In the genomic region with DNA sequence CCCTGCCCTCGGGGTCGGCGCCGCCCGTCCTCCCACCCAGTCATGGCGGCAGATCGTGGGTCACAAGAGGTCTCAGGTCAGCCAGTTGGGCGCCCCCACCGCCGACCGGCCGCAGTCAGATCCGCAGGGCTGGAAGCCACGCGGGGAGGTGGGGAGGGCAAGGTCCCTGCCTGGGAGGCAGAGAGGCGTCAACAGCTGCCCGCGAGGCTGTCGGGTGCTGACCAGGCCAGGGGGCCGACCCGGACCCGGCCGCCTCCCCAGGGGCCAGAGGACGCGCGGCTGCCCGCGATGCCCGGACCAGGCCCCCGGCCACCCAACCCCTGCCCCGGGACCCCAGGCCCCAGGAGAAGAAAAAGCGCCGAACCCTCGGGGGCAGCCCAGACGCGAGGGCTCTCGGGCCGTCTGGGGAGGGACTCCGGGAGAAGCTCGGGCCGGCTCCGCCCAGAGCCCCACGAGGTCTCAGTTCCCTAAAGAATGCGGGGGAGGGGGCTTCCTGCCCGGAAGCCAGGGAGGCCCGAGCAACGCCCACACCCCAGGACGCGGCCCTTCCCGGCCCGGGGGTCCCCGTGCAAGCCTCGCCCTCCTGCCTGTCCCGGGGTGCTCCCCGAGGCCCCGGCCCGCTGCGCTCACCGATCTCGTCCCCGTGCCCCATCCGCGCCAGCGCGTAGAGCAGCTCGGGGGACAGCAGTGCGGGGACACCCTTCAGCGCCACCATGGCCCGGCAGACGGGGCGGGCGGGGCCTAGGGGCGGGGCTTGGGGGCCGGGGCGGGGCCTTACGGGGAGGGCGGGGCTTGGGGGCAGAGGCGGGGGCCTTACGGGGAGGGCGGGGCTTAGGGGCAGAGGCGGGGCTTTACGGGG, we compare ENCODE assay signal across 8 cellular contexts. TPM values are rescaled to one million over a fixed set of nuclear protein-coding genes. Genes with fewer than 3 reads are reported as not detected.
DNase-seq lines count a peak whose midpoint lies in the region; ATAC-seq and TF ChIP-seq lines count a peak whose summit lies in the region.

A gene with protein sequence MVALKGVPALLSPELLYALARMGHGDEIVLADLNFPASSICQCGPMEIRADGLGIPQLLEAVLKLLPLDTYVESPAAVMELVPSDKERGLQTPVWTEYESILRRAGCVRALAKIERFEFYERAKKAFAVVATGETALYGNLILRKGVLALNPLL (minus strand): TSS at position 727 of the 859 bp plus-strand sequence. CDS start 12 bp downstream, at position 715.

- ATAC-seq in GM21447 (IDR thresholded peaks at IDR 0.05; ENCODE audit: unreplicated experiment) (peak; percentile 62), right lobe of liver (peak; percentile 45 to 66 (median 59))

- peaks cover 8% of the 10 kb centered on the region for H3K36me3 Mint-ChIP-seq in chondrocyte (ENCODE audit: low read depth)

- DNase-seq in EL (peak; percentile 58), chondrocyte (ENCODE audit: low spot score) (peak; percentile 93), right lobe of liver (peak; percentile 79 to 89 (median 83)), DMS114 treated with DMSO at 0.1 percent for 48 hours (lab: John Stamatoyannopoulos, UW; ENCODE audit: unreplicated experiment) (no peak)
- DNase-seq in activated CD4-positive, CD25-positive, alpha-beta regulatory T cell (lab: John Stamatoyannopoulos, UW) = peak; percentile 55 to 65 (median 58)
- peak in 2 of 3 experiments; percentile 57 to 76 for DNase-seq in stimulated activated CD4-positive, alpha-beta T cell treated with anti-CD3 and anti-CD28 coated beads, TNF-alpha, amount 100 ng/mL, for 24 hours (ENCODE audit: low read depth in 3 of 3)

- peaks cover 0 to 8% (median 4%) of the 10 kb centered on the region in 4 donors for H3K36me3 ChIP-seq in right lobe of liver

- TF ChIP-seq RAD21 in Ishikawa (IDR thresholded peaks at IDR 0.05; ENCODE audit: low read depth) = no peak

- intact Hi-C loops in right lobe of liver (cut with DNase I) = no loop called here

- H3K9me3 Mint-ChIP-seq in chondrocyte (ENCODE audit: low read depth) = no peaks in the 10 kb centered on the region

- H3K27ac ChIP-seq in right lobe of liver = peak within 1 kb of the TSS; percentile 65 to 85 (median 71)

- peak within 1 kb of the TSS; percentile 72 to 94 (median 79) for H3K4me3 ChIP-seq in right lobe of liver

- no peaks in the 10 kb centered on the region for H3K27me3 Mint-ChIP-seq in chondrocyte (ENCODE audit: low read depth)

- H3K4me3 Mint-ChIP-seq in chondrocyte (ENCODE audit: unreplicated experiment) = peak within 1 kb of the TSS; percentile 72

- H3K4me1 ChIP-seq in right lobe of liver = peaks cover 0 to 73% (median 33%) of the 10 kb centered on the region in 4 donors

- TF ChIP-seq EP300 in Ishikawa (IDR thresholded peaks at IDR 0.05; ENCODE audit: borderline replicate concordance) = no peak

- H3K9me3 ChIP-seq in right lobe of liver = no peaks in the 10 kb centered on the region

- H3K27ac Mint-ChIP-seq in chondrocyte (ENCODE audit: unreplicated experiment) = peak within 1 kb of the TSS; percentile 54

- TF ChIP-seq CTCF in chondrocyte (IDR thresholded peaks at IDR 0.05) (no peak), right lobe of liver (IDR thresholded peaks at IDR 0.05) (peak in 1 of 4 donors; percentile 21)

- H3K27me3 ChIP-seq in right lobe of liver = no peaks in the 10 kb centered on the region

- 6% methylated on average over 6 of the region's 82 CpGs for WGBS in right lobe of liver (ENCODE audit: insufficient coverage, low coverage, low lambda C conversion rate, missing lambda C conversion rate)

- TF ChIP-seq POLR2A in right lobe of liver (IDR thresholded peaks at IDR 0.05) = no peak

- no peaks in the 10 kb centered on the region for H3K4me1 Mint-ChIP-seq in chondrocyte (ENCODE audit: low read depth)

TF ChIP-seq in Ishikawa, 13 proteins besides CTCF, POLR2A, EP300 and RAD21:
- TF ChIP-seq, protein P1, sequence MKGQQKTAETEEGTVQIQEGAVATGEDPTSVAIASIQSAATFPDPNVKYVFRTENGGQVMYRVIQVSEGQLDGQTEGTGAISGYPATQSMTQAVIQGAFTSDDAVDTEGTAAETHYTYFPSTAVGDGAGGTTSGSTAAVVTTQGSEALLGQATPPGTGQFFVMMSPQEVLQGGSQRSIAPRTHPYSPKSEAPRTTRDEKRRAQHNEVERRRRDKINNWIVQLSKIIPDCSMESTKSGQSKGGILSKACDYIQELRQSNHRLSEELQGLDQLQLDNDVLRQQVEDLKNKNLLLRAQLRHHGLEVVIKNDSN (IDR thresholded peaks at IDR 0.05) = 0 out of 2 replicates have a peak, but pooled peaks have one; percentile 11
- TF ChIP-seq CEBPB (IDR thresholded peaks at IDR 0.05) (no peak), EGR1 (IDR thresholded peaks at IDR 0.05) (peak; percentile 88), TAF1 (IDR thresholded peaks at IDR 0.05; ENCODE audit: low read depth) (no peak; the same call in 1 of the 2 replicates), YY1 (IDR thresholded peaks at IDR 0.05; ENCODE audit: low read depth) (peak; percentile 73), NFIC (IDR thresholded peaks at IDR 0.05) (no peak), ZBTB7A (IDR thresholded peaks at IDR 0.05; ENCODE audit: low read depth) (peak; percentile 92), CREB1 (IDR thresholded peaks at IDR 0.05; ENCODE audit: low read depth) (no peak)
- TF ChIP-seq, protein P2, sequence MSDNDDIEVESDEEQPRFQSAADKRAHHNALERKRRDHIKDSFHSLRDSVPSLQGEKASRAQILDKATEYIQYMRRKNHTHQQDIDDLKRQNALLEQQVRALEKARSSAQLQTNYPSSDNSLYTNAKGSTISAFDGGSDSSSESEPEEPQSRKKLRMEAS (IDR thresholded peaks at IDR 0.05) = peak; percentile 93

RNA-seq across cellular contexts. Expression of the gene that starts here (rescaled TPM):
- 29.9 to 34.4 TPM (median 32.2 TPM) in 3 replicates for total RNA-seq in chondrocyte
- 100 to 1,000 TPM in 4 of 6 experiments, 10 to 100 TPM in 2; 76.1 to 158 (median 124) TPM for total RNA-seq in right lobe of liver
